22 cellular contexts compared by ENCODE assay signal in genomic region chr13:101536079-101536478, GRCh38.
"Had no signal": no experiment of that assay in that cellular context is flagged by ENCODE, and none has a peak within 500 bp of the region (broad histone marks: within the 10 kb centered on the region; RNA-seq: fewer than 3 reads in every experiment).

No MANE protein-coding gene starts in this region.

- H3K4me3 Mint-ChIP-seq: activated CD4-positive, alpha-beta memory T cell treated with anti-CD3 and anti-CD28 coated beads, Interleukin-2, amount 10 ng/mL, durations not matched to agents 7 days and 5 days; activated naive CD4-positive, alpha-beta T cell treated with anti-CD3 and anti-CD28 coated beads for 36 hours; activated naive CD8-positive, alpha-beta T cell treated with anti-CD3 and anti-CD28 coated beads, Interleukin-2, amount 50 U/mL, for 24 hours; activated T-cell treated with anti-CD3 and anti-CD28 coated beads, Interleukin-2, amount 50 U/mL, for 72 hours; brain; naive thymus-derived CD8-positive, alpha-beta T cell; neural progenitor cell had no signal

- H3K9me3 Mint-ChIP-seq: activated CD4-positive, alpha-beta memory T cell treated with anti-CD3 and anti-CD28 coated beads, Interleukin-2, amount 10 ng/mL, durations not matched to agents 7 days and 5 days; activated naive CD4-positive, alpha-beta T cell treated with anti-CD3 and anti-CD28 coated beads for 36 hours; activated naive CD8-positive, alpha-beta T cell treated with anti-CD3 and anti-CD28 coated beads, Interleukin-2, amount 50 U/mL, for 24 hours; brain had no signal

- H3K4me3 ChIP-seq: lung, neural progenitor cell, ovary, prostate gland, tibial nerve had no signal

- H3K9me3 ChIP-seq: ovary, prostate gland, tibial nerve had no signal

- H3K36me3 ChIP-seq: neural progenitor cell, ovary, prostate gland, tibial nerve had no signal

- ATAC-seq: activated naive CD8-positive, alpha-beta T cell treated with anti-CD3 and anti-CD28 coated beads, Interleukin-2, amount 50 U/mL, for 24 hours; activated T-cell treated with anti-CD3 and anti-CD28 coated beads, Interleukin-2, amount 50 U/mL, for 72 hours; esophagus mucosa; left lobe of liver; naive thymus-derived CD8-positive, alpha-beta T cell; stimulated activated naive CD8-positive, alpha-beta T cell treated with anti-CD3 and anti-CD28 coated beads, Interleukin-15, Interleukin-2, amounts not matched to agents 100 U/mL and 50 U/mL, for 24 hours had no signal

- H3K9ac ChIP-seq: neural progenitor cell had no signal

- H3K4me2 ChIP-seq: neural progenitor cell had no signal

- H3K4me1 ChIP-seq: neural progenitor cell, prostate gland had no signal

- H3K27me3 ChIP-seq: neural progenitor cell, ovary, tibial nerve had no signal

- H3K27ac ChIP-seq: neural progenitor cell, ovary, prostate gland had no signal

- H3K27me3 Mint-ChIP-seq: activated CD4-positive, alpha-beta memory T cell treated with anti-CD3 and anti-CD28 coated beads, Interleukin-2, amount 10 ng/mL, durations not matched to agents 7 days and 5 days; brain had no signal

- H2AFZ ChIP-seq: neural progenitor cell had no signal

- DNase-seq: activated CD4-positive, alpha-beta memory T cell treated with anti-CD3 and anti-CD28 coated beads, Interleukin-2, amount 10 ng/mL, durations not matched to agents 7 days and 5 days; activated CD4-positive, alpha-beta T cell treated with anti-CD3 and anti-CD28 coated beads for 48 hours; activated effector memory CD4-positive, alpha-beta T cell treated with Interleukin-2 at 50 U/mL for 16 hours; activated naive CD4-positive, alpha-beta T cell treated with anti-CD3 and anti-CD28 coated beads for 36 hours; activated naive CD8-positive, alpha-beta T cell treated with anti-CD3 and anti-CD28 coated beads, Interleukin-2, amount 50 U/mL, for 24 hours; activated T-cell treated with anti-CD3 and anti-CD28 coated beads, Interleukin-2, amount 50 U/mL, for 72 hours; caudate nucleus; effector memory CD4-positive, alpha-beta T cell; foreskin melanocyte; kidney; naive thymus-derived CD8-positive, alpha-beta T cell; ovary; stimulated activated CD4-positive, alpha-beta T cell treated with anti-CD3 and anti-CD28 coated beads, Interleukin-4, amount 100 ng/mL, for 4 hours; stimulated activated naive CD8-positive, alpha-beta T cell treated with anti-CD3 and anti-CD28 coated beads, Interleukin-15, Interleukin-2, amounts not matched to agents 100 U/mL and 50 U/mL, for 24 hours; substantia nigra had no signal

- H3K4me1 Mint-ChIP-seq: activated CD4-positive, alpha-beta memory T cell treated with anti-CD3 and anti-CD28 coated beads, Interleukin-2, amount 10 ng/mL, durations not matched to agents 7 days and 5 days; activated naive CD8-positive, alpha-beta T cell treated with anti-CD3 and anti-CD28 coated beads, Interleukin-2, amount 50 U/mL, for 24 hours; brain; naive thymus-derived CD8-positive, alpha-beta T cell; neural progenitor cell had no signal

- H3K27ac Mint-ChIP-seq: activated CD4-positive, alpha-beta memory T cell treated with anti-CD3 and anti-CD28 coated beads, Interleukin-2, amount 10 ng/mL, durations not matched to agents 7 days and 5 days; activated naive CD4-positive, alpha-beta T cell treated with anti-CD3 and anti-CD28 coated beads for 36 hours; activated naive CD8-positive, alpha-beta T cell treated with anti-CD3 and anti-CD28 coated beads, Interleukin-2, amount 50 U/mL, for 24 hours; activated T-cell treated with anti-CD3 and anti-CD28 coated beads, Interleukin-2, amount 50 U/mL, for 72 hours; brain; naive thymus-derived CD8-positive, alpha-beta T cell; neural progenitor cell had no signal
